28 cellular contexts compared by ENCODE assay signal in genomic region chr6:105097288-105097687, GRCh38.
DNase-seq lines count a peak whose midpoint lies in the region; ATAC-seq and TF ChIP-seq lines count a peak whose summit lies in the region.
"Had no signal": no experiment of that assay in that cellular context is flagged by ENCODE, and none has a peak within 500 bp of the region (broad histone marks: within the 10 kb centered on the region; RNA-seq: fewer than 3 reads in every experiment).

No MANE protein-coding gene starts in this region.

- WGBS in body of pancreas, 2 donors, result 38 to 46% methylated on average over 8 of the region's 8 CpGs
- 74 to 82% methylated on average over 8 of the region's 8 CpGs for WGBS in thyroid gland, 2 donors

- intact Hi-C loops in body of pancreas (cut with DNase I), result no loop called here
- intact Hi-C loops in thyroid gland (cut with DNase I), result loop anchor here (10.0 kb wide), 1 partner anchor 308 kb away; the partner anchor contains the start of gene PREP

- no peak for TF ChIP-seq CTCF in body of pancreas (IDR thresholded peaks at IDR 0.05)
- no peak for TF ChIP-seq CTCF in thyroid gland (IDR thresholded peaks at IDR 0.05)
- TF ChIP-seq CTCF in HFFc6 (IDR thresholded peaks at IDR 0.05), result no peak

- no peaks in the 10 kb centered on the region for H3K36me3 Mint-ChIP-seq in HFFc6 (ENCODE audit: low read depth)
- H3K36me3 Mint-ChIP-seq: activated naive CD8-positive, alpha-beta T cell; natural killer cell treated with Interleukin-12 subunit alpha and Interleukin-12 subunit beta and Interleukin-15 and Interleukin-18, amount 100 ng/mL, for 72 hours; stimulated activated memory B cell treated with anti-CD40 and anti-IgM and Interleukin-4, amounts not matched to agents 10 μg/mL and 1 μg/mL and 100 μg/mL, for 72 hours had no signal

- H3K4me1 ChIP-seq in body of pancreas (peaks cover 7% of the 10 kb centered on the region), thyroid gland (no peaks in the 10 kb centered on the region)
- H3K4me1 ChIP-seq: BLaER1 treated with 17β-estradiol and CSF1 and Interleukin-3, amounts not matched to agents 10 nM and 100 nM had no signal

- TF ChIP-seq POLR2A in body of pancreas (IDR thresholded peaks at IDR 0.05) (no peak), thyroid gland (IDR thresholded peaks at IDR 0.05) (no peak)

- no peaks in the 10 kb centered on the region for H3K4me1 Mint-ChIP-seq in HFFc6 (ENCODE audit: low read depth)
- H3K4me1 Mint-ChIP-seq: activated CD4-positive, alpha-beta T cell treated with anti-CD3 and anti-CD28 coated beads for 36 hours; stimulated activated memory B cell treated with anti-CD40 and anti-IgM and Interleukin-4, amounts not matched to agents 10 μg/mL and 1 μg/mL and 100 μg/mL, for 72 hours had no signal

- ATAC-seq in body of pancreas (peak; percentile 95), HG03460 (IDR thresholded peaks at IDR 0.05; ENCODE audit: unreplicated experiment) (no peak)
- ATAC-seq: activated CD4-positive, alpha-beta T cell treated with anti-CD3 and anti-CD28 coated beads for 36 hours; natural killer cell treated with Interleukin-12 subunit alpha and Interleukin-12 subunit beta and Interleukin-15 and Interleukin-18, amount 100 ng/mL, for 72 hours; stimulated activated memory B cell treated with anti-CD40 and anti-IgM and Interleukin-4, amounts not matched to agents 10 μg/mL and 1 μg/mL and 100 μg/mL, for 72 hours had no signal

- H3K4me3 ChIP-seq in body of pancreas, result no peak overlapping the region
- H3K4me3 ChIP-seq in thyroid gland (replicated peaks in 1 of 3), result no peak overlapping the region
- H3K4me3 ChIP-seq: BLaER1 treated with 17β-estradiol and CSF1 and Interleukin-3, amounts not matched to agents 10 nM and 100 nM; cardiac muscle cell had no signal

- H3K4me3 Mint-ChIP-seq in HFFc6, result no peak overlapping the region
- H3K4me3 Mint-ChIP-seq: activated CD4-positive, alpha-beta T cell treated with anti-CD3 and anti-CD28 coated beads for 36 hours; activated naive CD8-positive, alpha-beta T cell; natural killer cell treated with Interleukin-12 subunit alpha and Interleukin-12 subunit beta and Interleukin-15 and Interleukin-18, amount 100 ng/mL, for 72 hours; stimulated activated memory B cell treated with anti-CD40 and anti-IgM and Interleukin-4, amounts not matched to agents 10 μg/mL and 1 μg/mL and 100 μg/mL, for 72 hours had no signal

- H3K9me3 ChIP-seq in body of pancreas, result no peaks in the 10 kb centered on the region
- H3K9me3 ChIP-seq in thyroid gland, result no peaks in the 10 kb centered on the region
- H3K9me3 ChIP-seq: BLaER1 treated with 17β-estradiol and CSF1 and Interleukin-3, amounts not matched to agents 10 nM and 100 nM had no signal

- no peak overlapping the region for H3K27ac Mint-ChIP-seq in HFFc6
- H3K27ac Mint-ChIP-seq: activated CD4-positive, alpha-beta T cell treated with anti-CD3 and anti-CD28 coated beads for 36 hours; activated naive CD8-positive, alpha-beta T cell; natural killer cell treated with Interleukin-12 subunit alpha and Interleukin-12 subunit beta and Interleukin-15 and Interleukin-18, amount 100 ng/mL, for 72 hours; stimulated activated memory B cell treated with anti-CD40 and anti-IgM and Interleukin-4, amounts not matched to agents 10 μg/mL and 1 μg/mL and 100 μg/mL, for 72 hours had no signal

- H3K27ac ChIP-seq in body of pancreas, result peak overlapping the region in 1 of 4 donors; percentile 8
- H3K27ac ChIP-seq in thyroid gland, result no peak overlapping the region
- H3K27ac ChIP-seq: BLaER1 treated with 17β-estradiol and CSF1 and Interleukin-3, amounts not matched to agents 10 nM and 100 nM; cardiac muscle cell; VCaP had no signal

- H3K27me3 ChIP-seq in body of pancreas, result no peaks in the 10 kb centered on the region
- H3K27me3 ChIP-seq in thyroid gland, result no peaks in the 10 kb centered on the region
- H3K27me3 ChIP-seq: BLaER1 treated with 17β-estradiol and CSF1 and Interleukin-3, amounts not matched to agents 10 nM and 100 nM; cardiac muscle cell had no signal

- no peaks in the 10 kb centered on the region for H3K9me3 Mint-ChIP-seq in HFFc6
- H3K9me3 Mint-ChIP-seq: natural killer cell treated with Interleukin-12 subunit alpha and Interleukin-12 subunit beta and Interleukin-15 and Interleukin-18, amount 100 ng/mL, for 72 hours; stimulated activated memory B cell treated with anti-CD40 and anti-IgM and Interleukin-4, amounts not matched to agents 10 μg/mL and 1 μg/mL and 100 μg/mL, for 72 hours had no signal

- H3K27me3 Mint-ChIP-seq in HFFc6 (ENCODE audit: insufficient read depth), result no peaks in the 10 kb centered on the region
- H3K27me3 Mint-ChIP-seq: activated CD4-positive, alpha-beta T cell treated with anti-CD3 and anti-CD28 coated beads for 36 hours; stimulated activated memory B cell treated with anti-CD40 and anti-IgM and Interleukin-4, amounts not matched to agents 10 μg/mL and 1 μg/mL and 100 μg/mL, for 72 hours had no signal

- DNase-seq in NCI-H69 (lab: John Stamatoyannopoulos, UW) (peak; percentile 77), body of pancreas (peak; percentile 79 to 90 (median 88)), kidney tubule cell (ENCODE audit: low spot score) (peak; percentile 46), thyroid gland (peak; percentile 36 to 61), HCEC 1CT (no peak), HFFc6 (no peak), SHP77 treated with DMSO at 0.1 percent for 48 hours (lab: John Stamatoyannopoulos, UW) (no peak)
- DNase-seq: activated CD4-positive, alpha-beta T cell treated with anti-CD3 and anti-CD28 coated beads for 36 hours; activated effector memory CD4-positive, alpha-beta T cell treated with Interleukin-2 at 50 U/mL for 16 hours; activated T-cell treated with anti-CD3 and anti-CD28 coated beads for 4 hours; effector CD4-positive, alpha-beta T cell; erythroblast; H7; head of caudate nucleus; NCI-H187; NCI-H2171; NCI-H510A treated with DMSO at 0.1 percent for 48 hours; stimulated activated CD4-positive, alpha-beta T cell treated with anti-CD3 and anti-CD28 coated beads, Interleukin-15, amount 100 ng/mL, for 24 hours; substantia nigra; SW 1271; T-helper 9 cell had no signal

- H3K36me3 ChIP-seq in body of pancreas (replicated peaks in 1 of 2; ENCODE audit: insufficient read depth in 1 of 2, low read depth in 2 of 2), result no peaks in the 10 kb centered on the region
- H3K36me3 ChIP-seq in thyroid gland, result no peaks in the 10 kb centered on the region

Comparison
In these comparisons a context has a peak if more than half of its experiments do, and no peak if none do; other contexts are left out.
1. DNase-seq: peak in NCI-H69 (single experiment), body of pancreas (4 of 4), kidney tubule cell (single experiment) and thyroid gland (2 of 2); none in HCEC 1CT (single experiment), HFFc6 (single experiment) and SHP77 treated with DMSO at 0.1 percent for 48 hours (single experiment).